15 cellular contexts compared by ENCODE assay signal in the genomic region with DNA sequence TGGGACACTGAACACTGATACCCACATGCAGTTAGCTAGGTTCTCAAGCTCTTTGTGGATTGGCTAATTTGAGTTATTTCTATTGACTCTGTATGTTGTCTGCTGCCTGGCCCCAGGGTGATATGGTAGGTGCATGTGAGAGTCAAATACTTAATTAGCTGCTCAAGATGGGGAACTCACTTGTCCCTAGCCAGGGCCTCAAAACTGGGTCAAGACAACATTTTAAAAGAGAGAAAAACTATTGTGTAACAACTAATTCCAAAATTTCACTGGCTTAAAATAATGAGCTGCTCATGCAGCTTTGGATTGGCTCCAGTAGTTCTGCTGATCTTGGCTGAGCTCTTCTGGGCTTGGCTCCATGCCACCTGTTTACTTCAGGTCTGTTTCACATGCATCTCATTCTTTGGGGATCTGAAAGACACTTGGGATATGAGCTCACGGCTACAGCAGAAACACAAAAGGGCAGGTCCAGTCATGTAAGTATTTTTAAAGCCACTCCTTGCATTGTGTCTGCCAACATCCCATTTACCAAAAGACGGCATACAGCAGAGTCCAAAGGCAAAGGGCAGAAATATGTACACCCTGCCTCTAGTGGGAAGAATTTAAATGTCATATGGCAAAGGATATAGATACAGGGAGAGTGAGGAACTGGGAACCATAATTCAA.
DNase-seq lines count a peak whose midpoint lies in the region; ATAC-seq and TF ChIP-seq lines count a peak whose summit lies in the region.
"Had no signal": no experiment of that assay in that cellular context is flagged by ENCODE, and none has a peak within 500 bp of the region (broad histone marks: within the 10 kb centered on the region; RNA-seq: fewer than 3 reads in every experiment).

No MANE protein-coding gene starts in this region.

- H3K4me1 ChIP-seq in adrenal gland (replicated peaks in 1 of 2) (no peaks in the 10 kb centered on the region), testis (no peaks in the 10 kb centered on the region), Peyer's patch (no peaks in the 10 kb centered on the region)

- WGBS in adrenal gland, 4 donors = 51 to 61% (median 57%) methylated on average over 2 of the region's 2 CpGs
- WGBS in testis, 2 donors = 36 to 65% methylated on average over 2 of the region's 2 CpGs

- no peak overlapping the region for H3K27ac ChIP-seq in adrenal gland
- H3K27ac ChIP-seq in testis = no peak overlapping the region
- H3K27ac ChIP-seq in Peyer's patch = no peak overlapping the region
- H3K27ac ChIP-seq: VCaP had no signal

- TF ChIP-seq CTCF in adrenal gland (IDR thresholded peaks at IDR 0.05) (no peak), fibroblast of the aortic adventitia (IDR thresholded peaks at IDR 0.05; ENCODE audit: insufficient read depth, low read length) (no peak), testis (IDR thresholded peaks at IDR 0.05) (no peak), Peyer's patch (IDR thresholded peaks at IDR 0.05) (no peak)

- H3K9me3 ChIP-seq in adrenal gland (replicated peaks in 1 of 3) = no peaks in the 10 kb centered on the region
- no peaks in the 10 kb centered on the region for H3K9me3 ChIP-seq in testis
- H3K9me3 ChIP-seq in Peyer's patch = no peaks in the 10 kb centered on the region

- ATAC-seq in HG02970 (IDR thresholded peaks at IDR 0.05; ENCODE audit: low FRiP score, unreplicated experiment) = no peak
- ATAC-seq: PC-3 had no signal

- intact Hi-C loops in adrenal gland (cut with DNase I) = no loop called here
- intact Hi-C loops in testis (cut with DNase I; ENCODE audit: low total_unique reads) = no loop called here

- no peak for TF ChIP-seq POLR2A in adrenal gland (IDR thresholded peaks at IDR 0.05)
- TF ChIP-seq POLR2A in testis (IDR thresholded peaks at IDR 0.05) = no peak
- TF ChIP-seq POLR2A in Peyer's patch (IDR thresholded peaks at IDR 0.05) = no peak

- H3K27me3 ChIP-seq in adrenal gland (no peaks in the 10 kb centered on the region), testis (no peaks in the 10 kb centered on the region), Peyer's patch (no peaks in the 10 kb centered on the region)

- H3K36me3 ChIP-seq in adrenal gland (replicated peaks in 1 of 2) (no peaks in the 10 kb centered on the region), testis (ENCODE audit: low read depth, missing control alignments) (no peaks in the 10 kb centered on the region), Peyer's patch (no peaks in the 10 kb centered on the region)

- H3K4me3 ChIP-seq in adrenal gland (no peak overlapping the region), fibroblast of the aortic adventitia (ENCODE audit: low read depth, low read length) (no peak overlapping the region), testis (no peak overlapping the region), Peyer's patch (no peak overlapping the region)

- DNase-seq in NCI-H1092 treated with DMSO at 0.1 percent for 48 hours (lab: John Stamatoyannopoulos, UW) = peak; percentile 32
- DNase-seq in NCI-H1092 (lab: John Stamatoyannopoulos, UW) = no peak
- peak in 5 of 7 donors; percentile 10 to 31 (median 13) for DNase-seq in adrenal gland
- peak; percentile 27 for DNase-seq in fibroblast of the aortic adventitia (ENCODE audit: low read depth)
- DNase-seq in testis = peak; percentile 31
- DNase-seq in Peyer's patch = no peak
- DNase-seq in NCI-H526 (lab: John Stamatoyannopoulos, UW) = no peak
- DNase-seq: central memory CD4-positive, alpha-beta T cell; HCEC 1CT; NCI-H2227 treated with DMSO at 0.1 percent for 48 hours; PC-3; stimulated activated CD4-positive, alpha-beta T cell treated with anti-CD3 and anti-CD28 coated beads, Interleukin-12 subunit alpha, Interleukin-12 subunit beta, amount 100 ng/mL, for 4 hours; SW 1271 had no signal

Comparison
In these comparisons a context has a peak if more than half of its experiments do, and no peak if none do; other contexts are left out.
1. DNase-seq: peak in NCI-H1092 treated with DMSO at 0.1 percent for 48 hours (single experiment), adrenal gland (5 of 7), fibroblast of the aortic adventitia (single experiment) and testis (single experiment); none in NCI-H1092 (single experiment), Peyer's patch (0 of 3) and NCI-H526 (0 of 2).